Comparison of ENCODE assay signal across 23 cellular contexts in the genomic region with DNA sequence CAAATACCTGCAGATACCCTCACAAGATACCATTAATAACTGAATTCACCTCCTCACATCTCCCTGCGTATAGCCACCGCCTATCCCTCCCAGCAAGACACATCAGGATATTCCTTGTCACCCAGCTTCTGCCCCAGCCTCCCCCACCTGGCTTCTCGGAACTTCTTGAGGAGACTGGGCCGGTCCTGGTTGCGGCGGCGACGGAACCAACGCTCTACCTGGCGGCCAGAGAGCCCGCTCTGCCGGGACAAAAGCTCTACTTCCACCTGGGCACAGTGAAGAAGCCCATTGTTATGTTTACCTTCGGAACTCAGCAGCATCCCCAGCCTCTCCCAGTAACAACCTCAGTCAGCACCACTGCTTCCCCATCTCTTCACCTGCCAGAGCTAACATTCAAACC. TPM values are rescaled to one million over a fixed set of nuclear protein-coding genes. Genes with fewer than 3 reads are reported as not detected.
DNase-seq lines count a peak whose midpoint lies in the region; ATAC-seq, FAIRE-seq and TF ChIP-seq lines count a peak whose summit lies in the region.
"Had no signal": no experiment of that assay in that cellular context is flagged by ENCODE, and none has a peak within 500 bp of the region (broad histone marks: within the 10 kb centered on the region; RNA-seq: fewer than 3 reads in every experiment).

No MANE protein-coding gene starts in this region.

- BruUV-seq in MCF 10A (replicated peaks; lab: Mats Ljungman, UMichigan), result no TSS peak
- no TSS peak for BruUV-seq in mammary epithelial cell (replicated peaks; lab: Mats Ljungman, UMichigan)
- BruUV-seq in K562 (replicated peaks; lab: Mats Ljungman, UMichigan), result no TSS peak

- no peak for ATAC-seq in K562
- ATAC-seq in HG03196 (IDR thresholded peaks at IDR 0.05; ENCODE audit: unreplicated experiment), result no peak
- ATAC-seq: heart right ventricle, left ventricle myocardium superior, Right ventricle myocardium inferior had no signal

- H3K4me1 Mint-ChIP-seq in MCF 10A (ENCODE audit: insufficient read depth, unreplicated experiment) (peaks cover 33% of the 10 kb centered on the region), nephron (peaks cover 30% of the 10 kb centered on the region), endodermal cell (peaks cover 29% of the 10 kb centered on the region)
- peaks cover 28 to 38% (median 33%) of the 10 kb centered on the region in 3 donors for H3K4me1 Mint-ChIP-seq in CD8-positive, alpha-beta memory T cell

- H3K9me3 Mint-ChIP-seq in MCF 10A (ENCODE audit: unreplicated experiment) (no peaks in the 10 kb centered on the region), nephron (no peaks in the 10 kb centered on the region), endodermal cell (no peaks in the 10 kb centered on the region)
- no peaks in the 10 kb centered on the region for H3K9me3 Mint-ChIP-seq in CD8-positive, alpha-beta memory T cell
- H3K9me3 Mint-ChIP-seq: activated naive CD4-positive, alpha-beta T cell treated with anti-CD3 and anti-CD28 coated beads for 36 hours; immature natural killer cell had no signal

- peaks cover 5% of the 10 kb centered on the region for H3K9me1 ChIP-seq in K562 (ENCODE audit: control insufficient read depth, insufficient read depth, low read length)

- H3K27ac Mint-ChIP-seq in MCF 10A (ENCODE audit: low read depth, unreplicated experiment) (peak overlapping the region; percentile 22), nephron (peak overlapping the region; percentile 35 to 54 (median 45)), endodermal cell (no peak overlapping the region)
- peak overlapping the region in 3 of 8 donors; percentile 19 to 89 (median 72) for H3K27ac Mint-ChIP-seq in CD8-positive, alpha-beta memory T cell
- H3K27ac Mint-ChIP-seq: activated naive CD4-positive, alpha-beta T cell treated with anti-CD3 and anti-CD28 coated beads for 36 hours had no signal

- POLR2A ChIA-PET in MCF 10A (lab: Yijun Ruan, JAX) (interaction anchor here (0.6 to 1.5 kb wide), 4 partner anchors 14 to 295 kb away, joined by 3 to 5 read pairs (median 4); a partner anchor contains a TSS), K562 (lab: Yijun Ruan, JAX) (interaction anchor here (0.6 to 7.5 kb wide), 3 partner anchors 10 to 148 kb away, joined by 3 to 64 read pairs (median 5); no protein-coding TSS in a partner anchor)
- POLR2A ChIA-PET in CD8-positive, alpha-beta memory T cell (lab: Charles Lee), result no interaction called here

- dilution Hi-C loops in mammary epithelial cell (cut with HindIII; ENCODE audit: low sequenced_read_pairs), result loop anchor here (5.0 kb wide), 1 partner anchor 34 kb away; no protein-coding TSS in a partner anchor

- TF ChIP-seq RAD21 in K562 (CRISPR knock-in tag; conservative IDR thresholded peaks at IDR 0.05 in 1 of 2, IDR thresholded peaks at IDR 0.05 in 1 of 2), result no peak

- H3K4me2 ChIP-seq in mammary epithelial cell (ENCODE audit: insufficient read depth, low read depth, low read length) (no peak overlapping the region), K562 (ENCODE audit: insufficient read depth, low read length) (no peak overlapping the region)
- H3K4me2 ChIP-seq: BLaER1 had no signal

- peaks cover 58% of the 10 kb centered on the region for H3K79me2 ChIP-seq in mammary epithelial cell (ENCODE audit: insufficient read depth, low read length)
- peaks cover 48% of the 10 kb centered on the region for H3K79me2 ChIP-seq in K562 (ENCODE audit: control insufficient read depth, insufficient read depth, low read length)

- H2AFZ ChIP-seq in mammary epithelial cell (ENCODE audit: low read depth, low read length) (no peak overlapping the region), K562 (ENCODE audit: low read depth, low read length) (no peak overlapping the region)

- no peak overlapping the region for H3K9ac ChIP-seq in mammary epithelial cell (ENCODE audit: insufficient read depth, low read length)
- no peak overlapping the region for H3K9ac ChIP-seq in K562 (ENCODE audit: insufficient read depth in 1 of 2, low read depth in 2 of 2, low read length in 2 of 2)
- H3K9ac ChIP-seq in endodermal cell (ENCODE audit: extremely low read depth, low read length, poor library complexity, severe bottlenecking), result no peak overlapping the region
- H3K9ac ChIP-seq: BLaER1 had no signal

- TF ChIP-seq EP300 in K562 (IDR thresholded peaks at IDR 0.05; ENCODE audit: low read length), result no peak

- CTCF ChIA-PET in MCF 10A (lab: Yijun Ruan, JAX) (interaction anchor here (0.7 to 4.4 kb wide), 9 partner anchors 10 to 199 kb away, joined by 3 to 35 read pairs (median 5); no protein-coding TSS in a partner anchor), mammary epithelial cell (lab: Charles Lee; ENCODE audit: low non-redundant PET) (no interaction called here), K562 (lab: Yijun Ruan, JAX; ENCODE audit: low intra/inter-chr PET ratio) (no interaction called here)
- CTCF ChIA-PET in CD8-positive, alpha-beta memory T cell (lab: Charles Lee), result interaction anchor here (5.7 kb wide), 1 partner anchor 13 kb away, joined by 19 read pairs; a partner anchor contains a TSS

- 96% methylated on average over 13 of the region's 13 CpGs for WGBS in mammary epithelial cell (ENCODE audit: low coverage, missing lambda C conversion rate)
- WGBS in K562 (ENCODE audit: insufficient coverage, low coverage, missing lambda C conversion rate), result 98% methylated on average over 12 of the region's 13 CpGs
- WGBS in endodermal cell (ENCODE audit: insufficient coverage in 1 of 2, insufficient read length in 1 of 2), 2 experiments, result 95 to 100% methylated on average over 2 to 13 of the region's 13 CpGs

- no peak for FAIRE-seq in K562 (lab: Jason Lieb, UNC)
- FAIRE-seq: G401.6, urothelium cell line had no signal

- H3K27ac ChIP-seq in mammary epithelial cell (ENCODE audit: insufficient read depth, low read depth, low read length), result no peak overlapping the region
- no peak overlapping the region for H3K27ac ChIP-seq in K562 (ENCODE audit: extremely low read depth, low read depth, low read length)
- no peak overlapping the region for H3K27ac ChIP-seq in CD8-positive, alpha-beta memory T cell (ENCODE audit: low read depth, low read length)
- H3K27ac ChIP-seq in endodermal cell (ENCODE audit: low read depth, low read length), result no peak overlapping the region
- H3K27ac ChIP-seq: BLaER1, heart right ventricle had no signal

- TF ChIP-seq POLR2A in K562 (conservative IDR thresholded peaks at IDR 0.05), result no peak

- intact Hi-C loops in MCF 10A (cut with micrococcal nuclease), result no loop called here
- intact Hi-C loops in mammary epithelial cell (cut with micrococcal nuclease), result no loop called here
- intact Hi-C loops in K562 (cut with micrococcal nuclease), result no loop called here

- no peak overlapping the region for H3K4me3 ChIP-seq in mammary epithelial cell (replicated peaks in 1 of 3; ENCODE audit: insufficient read depth in 1 of 3, low read depth in 2 of 3, low read length in 3 of 3)
- H3K4me3 ChIP-seq in K562, result no peak overlapping the region
- no peak overlapping the region for H3K4me3 ChIP-seq in CD8-positive, alpha-beta memory T cell (ENCODE audit: low read length)
- H3K4me3 ChIP-seq in endodermal cell (ENCODE audit: low read length), result no peak overlapping the region
- H3K4me3 ChIP-seq: BLaER1, heart right ventricle had no signal

- no peak for TF ChIP-seq CTCF in MCF 10A (IDR thresholded peaks at IDR 0.05; ENCODE audit: unreplicated experiment)
- TF ChIP-seq CTCF in mammary epithelial cell (conservative IDR thresholded peaks at IDR 0.05 in 1 of 2, IDR thresholded peaks at IDR 0.05 in 1 of 2; ENCODE audit: extremely low read depth in 1 of 2, insufficient read depth in 1 of 2, low read depth in 1 of 2, low read length in 2 of 2), result no peak
- no peak for TF ChIP-seq CTCF in K562 (IDR thresholded peaks at IDR 0.05 in 2 of 3, conservative IDR thresholded peaks at IDR 0.05 in 1 of 3; ENCODE audit: insufficient read depth in 2 of 3, low read depth in 1 of 3, low read length in 3 of 3)
- no peak for TF ChIP-seq CTCF in nephron (IDR thresholded peaks at IDR 0.05; ENCODE audit: unreplicated experiment in 3 of 3)
- TF ChIP-seq CTCF in endodermal cell (conservative IDR thresholded peaks at IDR 0.05), result no peak

- H3K27me3 Mint-ChIP-seq in MCF 10A (ENCODE audit: insufficient read depth, unreplicated experiment), result no peaks in the 10 kb centered on the region
- H3K27me3 Mint-ChIP-seq in nephron (ENCODE audit: low read depth), result no peaks in the 10 kb centered on the region
- H3K27me3 Mint-ChIP-seq in CD8-positive, alpha-beta memory T cell, result no peaks in the 10 kb centered on the region
- no peaks in the 10 kb centered on the region for H3K27me3 Mint-ChIP-seq in endodermal cell (ENCODE audit: insufficient read depth)

- H3K9me3 ChIP-seq in mammary epithelial cell (replicated peaks; ENCODE audit: insufficient read depth, low read length) (no peaks in the 10 kb centered on the region), K562 (replicated peaks; ENCODE audit: control insufficient read depth, insufficient read depth, low read depth, low read length) (no peaks in the 10 kb centered on the region), endodermal cell (ENCODE audit: control insufficient read depth, low read length) (no peaks in the 10 kb centered on the region)
- no peaks in the 10 kb centered on the region for H3K9me3 ChIP-seq in CD8-positive, alpha-beta memory T cell (ENCODE audit: low read length)
- H3K9me3 ChIP-seq: BLaER1, heart right ventricle had no signal

- DNase-seq in MCF 10A (ENCODE audit: unreplicated experiment) (no peak), mammary epithelial cell (no peak), K562 (ENCODE audit: extremely low read depth in 1 of 4, low spot score in 3 of 4) (no peak), endodermal cell (no peak)
- DNase-seq in CD8-positive, alpha-beta memory T cell, result no peak
- no peak for DNase-seq in stimulated activated CD4-positive, alpha-beta T cell treated with anti-CD3 and anti-CD28 coated beads, Interleukin-2, amount 100 ng/mL, for 48 hours
- DNase-seq: activated CD4-positive, alpha-beta T cell treated with anti-CD3 and anti-CD28 coated beads for 48 hours; activated naive CD4-positive, alpha-beta T cell treated with anti-CD3 and anti-CD28 coated beads for 36 hours; cortex of kidney; DMS 273 treated with DMSO at 0.1 percent for 48 hours; heart right ventricle; immature natural killer cell; left ventricle myocardium superior; NCI-H1694 treated with DMSO at 0.1 percent for 48 hours; NCI-H2227 treated with DMSO at 0.1 percent for 48 hours; NCI-H82 had no signal

- H4K20me1 ChIP-seq in mammary epithelial cell (ENCODE audit: insufficient read depth, low read length), result no peaks in the 10 kb centered on the region
- peaks cover 35% of the 10 kb centered on the region for H4K20me1 ChIP-seq in K562 (replicated peaks; ENCODE audit: control insufficient read depth, insufficient read depth, low read length)

- no peaks in the 10 kb centered on the region for H3K27me3 ChIP-seq in mammary epithelial cell (ENCODE audit: insufficient read depth, low read length)
- no peaks in the 10 kb centered on the region for H3K27me3 ChIP-seq in K562 (ENCODE audit: control insufficient read depth in 2 of 2, insufficient read depth in 2 of 2, low read length in 2 of 2)
- no peaks in the 10 kb centered on the region for H3K27me3 ChIP-seq in CD8-positive, alpha-beta memory T cell (ENCODE audit: insufficient read depth, low read length, poor library complexity, severe bottlenecking)
- H3K27me3 ChIP-seq in endodermal cell (ENCODE audit: control insufficient read depth, insufficient read depth, low read length, poor library complexity, severe bottlenecking), result no peaks in the 10 kb centered on the region
- H3K27me3 ChIP-seq: BLaER1, heart right ventricle had no signal

- in situ Hi-C loops in mammary epithelial cell (cut with MboI; ENCODE audit: low sequenced_read_pairs in 2 of 2), result no loop called here
- in situ Hi-C loops in K562 (cut with MboI), result no loop called here

- H3K4me3 Mint-ChIP-seq in MCF 10A (ENCODE audit: unreplicated experiment) (no peak overlapping the region), nephron (no peak overlapping the region), endodermal cell (no peak overlapping the region)
- H3K4me3 Mint-ChIP-seq in CD8-positive, alpha-beta memory T cell, result no peak overlapping the region
- H3K4me3 Mint-ChIP-seq: activated naive CD4-positive, alpha-beta T cell treated with anti-CD3 and anti-CD28 coated beads for 36 hours; immature natural killer cell had no signal

- H3K36me3 ChIP-seq in mammary epithelial cell (ENCODE audit: insufficient read depth, low read length), result peaks cover 40% of the 10 kb centered on the region
- peaks cover 94% of the 10 kb centered on the region for H3K36me3 ChIP-seq in K562 (ENCODE audit: control insufficient read depth, insufficient read depth, low read length)
- H3K36me3 ChIP-seq in CD8-positive, alpha-beta memory T cell (ENCODE audit: insufficient read depth, low read length), result peaks cover 47% of the 10 kb centered on the region
- peaks cover 61% of the 10 kb centered on the region for H3K36me3 ChIP-seq in endodermal cell (ENCODE audit: control insufficient read depth, insufficient read depth, low read length)

- H3K36me3 Mint-ChIP-seq in MCF 10A (ENCODE audit: insufficient read depth, unreplicated experiment) (peaks cover 70% of the 10 kb centered on the region), nephron (ENCODE audit: low read depth) (peaks cover 58% of the 10 kb centered on the region), endodermal cell (ENCODE audit: low read depth) (peaks cover 58% of the 10 kb centered on the region)
- H3K36me3 Mint-ChIP-seq in CD8-positive, alpha-beta memory T cell, result peaks cover 0 to 64% (median 8%) of the 10 kb centered on the region in 3 donors

- H3K4me1 ChIP-seq in mammary epithelial cell (ENCODE audit: insufficient read depth, low read length) (peaks cover 20% of the 10 kb centered on the region), K562 (replicated peaks in 1 of 2; ENCODE audit: control insufficient read depth in 2 of 2, insufficient read depth in 2 of 2, low read length in 2 of 2) (peaks cover 27 to 31% of the 10 kb centered on the region in 2 experiments), endodermal cell (ENCODE audit: control insufficient read depth, insufficient read depth, low read length) (peaks cover 11% of the 10 kb centered on the region)
- peaks cover 27% of the 10 kb centered on the region for H3K4me1 ChIP-seq in CD8-positive, alpha-beta memory T cell (ENCODE audit: insufficient read depth, low read length)

RNA-seq across cellular contexts. Expression of a gene that starts 6.7 kb away (rescaled TPM):
- total RNA-seq in MCF 10A (2022) (270 TPM in 2 replicates), mammary epithelial cell (100 to 1,000 TPM; 113 to 169 TPM), K562 (2014; rRNA removed) (103 and 124 TPM in 2 replicates), K562 (2014; rRNA removed; fragmentation: Illumina TruSeq; extraction: Trizol) (147 and 163 TPM in 2 replicates), K562 (2015; rRNA removed; fragmentation: Illumina TruSeq; extraction: Trizol) (127 and 129 TPM in 2 replicates), K562 (2021) (233 and 235 TPM in 2 replicates), endodermal cell (100 to 1,000 TPM; 143 to 183 TPM)
- polyA plus RNA-seq in mammary epithelial cell (145 TPM), K562 (2011; rRNA removed) (170 and 234 TPM in 2 replicates), K562 (2014; fragmentation: Illumina TruSeq; extraction: Trizol) (272 and 295 TPM in 2 replicates), K562 (2014; fragmentation: Nextera tagmentation; extraction: Ambion mirVana) (10 to 100 TPM; 23.4 to 30.0 TPM), K562 (2014; rRNA removed) (132 and 136 TPM in 2 replicates)
- 269 TPM for polyA minus RNA-seq in mammary epithelial cell
- 248 and 437 TPM in 2 replicates for total RNA-seq in K562 (2011; cell fraction: chromatin; rRNA removed; ENCODE audit: low replicate concordance)
- total RNA-seq in K562 (2011; cell fraction: nucleolus; rRNA removed), result 367 and 410 TPM in 2 replicates
- total RNA-seq in K562 (2011; cell fraction: nucleoplasm; rRNA removed), result 413 and 472 TPM in 2 replicates
- 171 and 248 TPM in 2 replicates for polyA plus RNA-seq in K562 (2011; cell fraction: cytosol; rRNA removed)
- 320 and 498 TPM in 2 replicates for polyA plus RNA-seq in K562 (2011; cell fraction: nucleus; rRNA removed)
- 121 and 218 TPM in 2 replicates for polyA plus RNA-seq in K562 (2012)
- polyA minus RNA-seq in K562 (2011; rRNA and poly(A)+ RNA removed), result 208 and 219 TPM in 2 replicates
- polyA minus RNA-seq in K562 (2011; cell fraction: cytosol; rRNA and poly(A)+ RNA removed), result 96.4 and 123 TPM in 2 replicates
- polyA minus RNA-seq in K562 (2011; cell fraction: nucleus; rRNA and poly(A)+ RNA removed), result 53.7 and 99.9 TPM in 2 replicates
- total RNA-seq in CD8-positive, alpha-beta memory T cell, result 100 to 1,000 TPM; 224 to 232 TPM
- 167 TPM for polyA plus RNA-seq in CD8-positive, alpha-beta memory T cell
- 122 TPM for polyA plus RNA-seq in endodermal cell (2013, experiment 1 of 2)
- polyA plus RNA-seq in endodermal cell (2013, experiment 2 of 2), result 109 TPM

RNA-seq across cellular contexts. Expression of a gene that starts 14.2 kb away (rescaled TPM):
- total RNA-seq in MCF 10A (2022) (0.37 and 0.61 TPM in 2 replicates), mammary epithelial cell (1 to 10 TPM in 1 of 2 donors, under 1 TPM in 1; 0.67 to 1.5 TPM), K562 (2014; rRNA removed) (0.36 and 0.49 TPM in 2 replicates), K562 (2014; rRNA removed; fragmentation: Illumina TruSeq; extraction: Trizol) (0.48 and 0.58 TPM in 2 replicates), K562 (2015; rRNA removed; fragmentation: Illumina TruSeq; extraction: Trizol) (0.87 and 1.1 TPM in 2 replicates), K562 (2021) (0.55 and 0.96 TPM in 2 replicates), endodermal cell (not detected)
- polyA plus RNA-seq in mammary epithelial cell (1.1 TPM), K562 (2011; rRNA removed) (0.88 and 1.6 TPM in 2 replicates), K562 (2014; fragmentation: Illumina TruSeq; extraction: Trizol) (0.79 and 1.1 TPM in 2 replicates), K562 (2014; fragmentation: Nextera tagmentation; extraction: Ambion mirVana) (under 1 TPM; 0.24 to 0.57 TPM), K562 (2014; rRNA removed) (0.56 and 1.2 TPM in 2 replicates)
- polyA minus RNA-seq in mammary epithelial cell, result not detected
- 1.5 and 3.7 TPM in 2 replicates for total RNA-seq in K562 (2011; cell fraction: chromatin; rRNA removed; ENCODE audit: low replicate concordance)
- 1.6 and 1.7 TPM in 2 replicates for total RNA-seq in K562 (2011; cell fraction: nucleolus; rRNA removed)
- 1.1 and 1.2 TPM in 2 replicates for total RNA-seq in K562 (2011; cell fraction: nucleoplasm; rRNA removed)
- 1.3 and 3.2 TPM in 2 replicates for polyA plus RNA-seq in K562 (2011; cell fraction: cytosol; rRNA removed)
- polyA plus RNA-seq in K562 (2011; cell fraction: nucleus; rRNA removed), result 1.7 and 2.9 TPM in 2 replicates
- 2.6 and 3.4 TPM in 2 replicates for polyA plus RNA-seq in K562 (2012)
- 0.99 and 1.5 TPM in 2 replicates for polyA minus RNA-seq in K562 (2011; rRNA and poly(A)+ RNA removed)
- 1.2 TPM in 1 of 2 replicates, not detected in the other for polyA minus RNA-seq in K562 (2011; cell fraction: cytosol; rRNA and poly(A)+ RNA removed)
- polyA minus RNA-seq in K562 (2011; cell fraction: nucleus; rRNA and poly(A)+ RNA removed), result 1.2 and 1.3 TPM in 2 replicates
- total RNA-seq in CD8-positive, alpha-beta memory T cell, result not detected
- not detected for polyA plus RNA-seq in CD8-positive, alpha-beta memory T cell
- polyA plus RNA-seq in endodermal cell (2013, experiment 1 of 2), result 0.50 TPM
- polyA plus RNA-seq in endodermal cell (2013, experiment 2 of 2), result 0.12 TPM
- total RNA-seq: activated naive CD4-positive, alpha-beta T cell treated with anti-CD3 and anti-CD28 coated beads for 36 hours; occipital lobe; Right ventricle myocardium inferior had no signal
- polyA plus RNA-seq: immature natural killer cell had no signal

RNA-seq across cellular contexts. Expression of a gene that starts 38.8 kb away (rescaled TPM):
- 8.9 and 10.4 TPM in 2 replicates for total RNA-seq in MCF 10A (2022)
- 10 to 100 TPM; 17.6 to 30.2 TPM for total RNA-seq in mammary epithelial cell
- 16.5 TPM for polyA plus RNA-seq in mammary epithelial cell
- polyA minus RNA-seq in mammary epithelial cell, result 37.4 TPM
- 16.9 and 36.3 TPM in 2 replicates for total RNA-seq in K562 (2011; cell fraction: chromatin; rRNA removed; ENCODE audit: low replicate concordance)
- total RNA-seq in K562 (2011; cell fraction: nucleolus; rRNA removed), result 15.0 and 17.3 TPM in 2 replicates
- 15.4 and 19.2 TPM in 2 replicates for total RNA-seq in K562 (2011; cell fraction: nucleoplasm; rRNA removed)
- total RNA-seq in K562 (2014; rRNA removed), result 6.0 and 8.2 TPM in 2 replicates
- 5.6 TPM in 2 replicates for total RNA-seq in K562 (2014; rRNA removed; fragmentation: Illumina TruSeq; extraction: Trizol)
- 5.9 and 6.7 TPM in 2 replicates for total RNA-seq in K562 (2015; rRNA removed; fragmentation: Illumina TruSeq; extraction: Trizol)
- total RNA-seq in K562 (2021), result 8.6 and 9.8 TPM in 2 replicates
- 4.3 and 5.4 TPM in 2 replicates for polyA plus RNA-seq in K562 (2011; rRNA removed)
- 5.1 and 6.6 TPM in 2 replicates for polyA plus RNA-seq in K562 (2011; cell fraction: cytosol; rRNA removed)
- 12.9 and 19.3 TPM in 2 replicates for polyA plus RNA-seq in K562 (2011; cell fraction: nucleus; rRNA removed)
- polyA plus RNA-seq in K562 (2012), result 7.4 and 12.9 TPM in 2 replicates
- polyA plus RNA-seq in K562 (2014; fragmentation: Illumina TruSeq; extraction: Trizol), result 9.1 and 11.0 TPM in 2 replicates
- 1 to 10 TPM in 1 of 2 experiments, under 1 TPM in 1; 0.49 to 1.4 TPM for polyA plus RNA-seq in K562 (2014; fragmentation: Nextera tagmentation; extraction: Ambion mirVana)
- 6.0 and 6.1 TPM in 2 replicates for polyA plus RNA-seq in K562 (2014; rRNA removed)
- 5.2 and 7.1 TPM in 2 replicates for polyA minus RNA-seq in K562 (2011; rRNA and poly(A)+ RNA removed)
- polyA minus RNA-seq in K562 (2011; cell fraction: cytosol; rRNA and poly(A)+ RNA removed), result 6.5 and 7.9 TPM in 2 replicates
- 4.6 and 4.8 TPM in 2 replicates for polyA minus RNA-seq in K562 (2011; cell fraction: nucleus; rRNA and poly(A)+ RNA removed)
- total RNA-seq in CD8-positive, alpha-beta memory T cell, result 1 to 10 TPM; 5.7 to 6.3 TPM
- polyA plus RNA-seq in CD8-positive, alpha-beta memory T cell, result 1.8 TPM
- 10 to 100 TPM in 1 of 2 donors, 1 to 10 TPM in 1; 8.6 to 10.8 TPM for total RNA-seq in endodermal cell
- 17.8 TPM for polyA plus RNA-seq in endodermal cell (2013, experiment 1 of 2)
- 15.8 TPM for polyA plus RNA-seq in endodermal cell (2013, experiment 2 of 2)

RNA-seq across cellular contexts. Expression of a gene that starts 40.3 kb away (rescaled TPM):
- 17.6 and 24.1 TPM in 2 replicates for total RNA-seq in MCF 10A (2022)
- total RNA-seq in mammary epithelial cell, result 10 to 100 TPM in 1 of 2 donors, 1 to 10 TPM in 1; 9.4 to 16.3 TPM
- 12.2 TPM for polyA plus RNA-seq in mammary epithelial cell
- polyA minus RNA-seq in mammary epithelial cell, result 31.7 TPM
- 30.9 and 35.7 TPM in 2 replicates for total RNA-seq in K562 (2011; cell fraction: chromatin; rRNA removed; ENCODE audit: low replicate concordance)
- 17.5 and 18.4 TPM in 2 replicates for total RNA-seq in K562 (2011; cell fraction: nucleolus; rRNA removed)
- total RNA-seq in K562 (2011; cell fraction: nucleoplasm; rRNA removed), result 26.4 and 27.8 TPM in 2 replicates
- 20.8 and 24.8 TPM in 2 replicates for total RNA-seq in K562 (2014; rRNA removed)
- 23.1 and 25.4 TPM in 2 replicates for total RNA-seq in K562 (2014; rRNA removed; fragmentation: Illumina TruSeq; extraction: Trizol)
- total RNA-seq in K562 (2015; rRNA removed; fragmentation: Illumina TruSeq; extraction: Trizol), result 23.2 and 25.4 TPM in 2 replicates
- total RNA-seq in K562 (2021), result 26.2 and 26.6 TPM in 2 replicates
- 48.3 and 49.9 TPM in 2 replicates for polyA plus RNA-seq in K562 (2011; rRNA removed)
- 44.2 and 59.4 TPM in 2 replicates for polyA plus RNA-seq in K562 (2011; cell fraction: cytosol; rRNA removed)
- 25.7 and 33.3 TPM in 2 replicates for polyA plus RNA-seq in K562 (2011; cell fraction: nucleus; rRNA removed)
- 20.7 and 32.8 TPM in 2 replicates for polyA plus RNA-seq in K562 (2012)
- polyA plus RNA-seq in K562 (2014; fragmentation: Illumina TruSeq; extraction: Trizol), result 33.7 and 43.4 TPM in 2 replicates
- polyA plus RNA-seq in K562 (2014; fragmentation: Nextera tagmentation; extraction: Ambion mirVana), result 10 to 100 TPM; 16.7 to 27.7 TPM
- polyA plus RNA-seq in K562 (2014; rRNA removed), result 26.2 and 26.7 TPM in 2 replicates
- 46.5 and 49.2 TPM in 2 replicates for polyA minus RNA-seq in K562 (2011; rRNA and poly(A)+ RNA removed)
- polyA minus RNA-seq in K562 (2011; cell fraction: cytosol; rRNA and poly(A)+ RNA removed), result 21.6 and 22.0 TPM in 2 replicates
- polyA minus RNA-seq in K562 (2011; cell fraction: nucleus; rRNA and poly(A)+ RNA removed), result 7.1 and 15.2 TPM in 2 replicates
- 10 to 100 TPM; 14.6 to 16.8 TPM for total RNA-seq in CD8-positive, alpha-beta memory T cell
- 49.4 TPM for polyA plus RNA-seq in CD8-positive, alpha-beta memory T cell
- total RNA-seq in endodermal cell, result 10 to 100 TPM; 23.8 to 29.3 TPM
- 25.6 TPM for polyA plus RNA-seq in endodermal cell (2013, experiment 1 of 2)
- 22.5 TPM for polyA plus RNA-seq in endodermal cell (2013, experiment 2 of 2)

RNA-seq across cellular contexts. Expression of a gene that starts 41.8 kb away (rescaled TPM):
- total RNA-seq in MCF 10A (2022), result 67.4 and 69.4 TPM in 2 replicates
- 10 to 100 TPM; 30.3 TPM for total RNA-seq in mammary epithelial cell
- 21.0 TPM for polyA plus RNA-seq in mammary epithelial cell
- 48.0 TPM for polyA minus RNA-seq in mammary epithelial cell
- total RNA-seq in K562 (2011; cell fraction: chromatin; rRNA removed; ENCODE audit: low replicate concordance), result 217 and 258 TPM in 2 replicates
- 89.1 and 94.5 TPM in 2 replicates for total RNA-seq in K562 (2011; cell fraction: nucleolus; rRNA removed)
- 122 and 127 TPM in 2 replicates for total RNA-seq in K562 (2011; cell fraction: nucleoplasm; rRNA removed)
- total RNA-seq in K562 (2014; rRNA removed), result 24.0 and 33.0 TPM in 2 replicates
- total RNA-seq in K562 (2014; rRNA removed; fragmentation: Illumina TruSeq; extraction: Trizol), result 44.5 and 48.9 TPM in 2 replicates
- 38.0 and 38.2 TPM in 2 replicates for total RNA-seq in K562 (2015; rRNA removed; fragmentation: Illumina TruSeq; extraction: Trizol)
- 43.8 and 46.3 TPM in 2 replicates for total RNA-seq in K562 (2021)
- 64.4 and 66.9 TPM in 2 replicates for polyA plus RNA-seq in K562 (2011; rRNA removed)
- polyA plus RNA-seq in K562 (2011; cell fraction: cytosol; rRNA removed), result 26.5 and 39.1 TPM in 2 replicates
- 77.6 and 108 TPM in 2 replicates for polyA plus RNA-seq in K562 (2011; cell fraction: nucleus; rRNA removed)
- 35.4 and 36.2 TPM in 2 replicates for polyA plus RNA-seq in K562 (2012)
- 43.9 and 50.1 TPM in 2 replicates for polyA plus RNA-seq in K562 (2014; fragmentation: Illumina TruSeq; extraction: Trizol)
- polyA plus RNA-seq in K562 (2014; fragmentation: Nextera tagmentation; extraction: Ambion mirVana), result 10 to 100 TPM; 21.5 to 21.8 TPM
- polyA plus RNA-seq in K562 (2014; rRNA removed), result 36.3 and 42.0 TPM in 2 replicates
- polyA minus RNA-seq in K562 (2011; rRNA and poly(A)+ RNA removed), result 128 and 129 TPM in 2 replicates
- 31.8 and 36.6 TPM in 2 replicates for polyA minus RNA-seq in K562 (2011; cell fraction: cytosol; rRNA and poly(A)+ RNA removed)
- polyA minus RNA-seq in K562 (2011; cell fraction: nucleus; rRNA and poly(A)+ RNA removed), result 26.4 and 49.3 TPM in 2 replicates
- 10 to 100 TPM; 45.4 to 47.5 TPM for total RNA-seq in CD8-positive, alpha-beta memory T cell
- 15.5 TPM for polyA plus RNA-seq in CD8-positive, alpha-beta memory T cell
- 10 to 100 TPM; 68.6 to 73.5 TPM for total RNA-seq in endodermal cell
- polyA plus RNA-seq in endodermal cell (2013, experiment 1 of 2), result 54.5 TPM
- polyA plus RNA-seq in endodermal cell (2013, experiment 2 of 2), result 48.1 TPM

Comparison
In these comparisons a context has a peak if more than half of its experiments do, and no peak if none do; other contexts are left out.
1. CTCF ChIA-PET loops: an anchor here in MCF 10A (0.7 to 4.4 kb wide) and CD8-positive, alpha-beta memory T cell (5.7 kb wide); none called in mammary epithelial cell and K562.